Comparison of ENCODE assay signal across 8 cellular contexts in the genomic region with DNA sequence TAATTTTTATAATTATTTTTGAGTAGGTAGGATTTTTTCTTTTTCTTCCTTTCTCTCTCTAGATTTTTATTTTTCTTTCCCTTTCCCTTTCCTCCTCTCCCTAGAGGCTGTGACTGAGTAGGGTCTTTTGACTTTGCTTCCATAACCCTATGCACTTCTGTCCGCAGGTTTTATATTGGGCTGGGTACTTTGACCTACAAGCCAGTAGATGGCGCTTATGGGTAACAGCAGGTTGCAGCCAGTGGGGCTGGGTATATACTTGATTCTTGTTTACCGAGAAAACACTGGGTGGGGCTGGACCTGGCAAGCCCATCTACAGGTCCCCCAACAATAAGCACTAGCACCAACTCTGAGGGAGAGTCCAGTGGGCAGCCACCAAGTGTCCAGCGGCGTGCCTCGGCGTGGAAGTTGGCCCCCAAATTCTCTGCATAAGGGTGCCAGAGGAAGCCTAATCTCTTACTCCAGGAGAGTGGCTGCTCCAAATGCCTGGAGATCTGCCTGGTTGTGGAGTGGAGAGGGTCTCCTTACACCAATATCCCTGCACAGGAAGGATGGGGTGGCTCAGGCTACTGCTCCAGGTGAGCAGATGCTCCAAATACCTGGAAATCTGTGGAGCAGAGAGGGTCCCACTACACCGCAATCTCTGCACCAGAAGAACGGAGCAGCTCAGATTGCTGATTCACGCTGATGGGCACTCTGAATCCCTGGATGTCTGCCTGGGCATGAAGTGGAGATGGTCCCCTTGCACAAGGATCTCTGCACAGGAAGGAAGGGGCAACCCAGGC. TPM values are rescaled to one million over a fixed set of nuclear protein-coding genes. Genes with fewer than 3 reads are reported as not detected.
DNase-seq lines count a peak whose midpoint lies in the region; ATAC-seq and TF ChIP-seq lines count a peak whose summit lies in the region.
"Not testable (repeated sequence)": the region's sequence is repeated elsewhere in the genome, so short reads cannot be mapped to it uniquely, and the experiment has no call there.

No MANE protein-coding gene starts in this region.

- H2BK120ac ChIP-seq in mesenchymal stem cell (ENCODE audit: low read depth, low read length), result not testable (repeated sequence)

- H3K9me3 ChIP-seq in esophagus muscularis mucosa; mesenchymal stem cell (ENCODE audit: control insufficient read depth, low read length); thyroid gland: not testable (repeated sequence)

- not testable (repeated sequence) for TF ChIP-seq EP300 in esophagus muscularis mucosa (IDR thresholded peaks at IDR 0.05)

- not testable (repeated sequence) for H3K4me3 ChIP-seq in esophagus muscularis mucosa; mesenchymal stem cell (ENCODE audit: insufficient read depth in 1 of 2, low read depth in 1 of 2, low read length in 2 of 2); thyroid gland (replicated peaks in 1 of 3)

- not testable (repeated sequence) for TF ChIP-seq POLR2A in esophagus muscularis mucosa (IDR thresholded peaks at IDR 0.05; ENCODE audit: low read depth); thyroid gland (IDR thresholded peaks at IDR 0.05)

- H3K27ac ChIP-seq in esophagus muscularis mucosa (replicated peaks in 1 of 4); mesenchymal stem cell (ENCODE audit: low read length, poor library complexity, severe bottlenecking): not testable (repeated sequence)
- peak overlapping the region in 2 of 3 donors; percentile 30 for H3K27ac ChIP-seq in thyroid gland

- not testable (repeated sequence) for H3K4me2 ChIP-seq in mesenchymal stem cell (ENCODE audit: low read length, poor library complexity, severe bottlenecking)

- not testable (repeated sequence) for H3K79me1 ChIP-seq in mesenchymal stem cell (replicated peaks; ENCODE audit: low read length, poor library complexity, severe bottlenecking)

- ATAC-seq in GM21390 (IDR thresholded peaks at IDR 0.05; ENCODE audit: unreplicated experiment) (peak; percentile 96), HG03108 (IDR thresholded peaks at IDR 0.05; ENCODE audit: unreplicated experiment) (peak; percentile 87)

- H2BK5ac ChIP-seq in mesenchymal stem cell (ENCODE audit: low read depth, low read length, poor library complexity, severe bottlenecking), result not testable (repeated sequence)

- H3K36me3 ChIP-seq in esophagus muscularis mucosa; mesenchymal stem cell (ENCODE audit: control insufficient read depth in 1 of 2, insufficient read depth in 2 of 2, low read depth in 1 of 2, low read length in 2 of 2); thyroid gland: not testable (repeated sequence)

- H3K18ac ChIP-seq in mesenchymal stem cell (ENCODE audit: low read depth in 1 of 2, low read length in 2 of 2), result not testable (repeated sequence)

- not testable (repeated sequence) for H3K14ac ChIP-seq in mesenchymal stem cell (ENCODE audit: low read length in 2 of 2)

- not testable (repeated sequence) for H3K27me3 ChIP-seq in esophagus muscularis mucosa; mesenchymal stem cell (ENCODE audit: control insufficient read depth in 1 of 2, insufficient read depth in 1 of 2, low read length in 2 of 2); thyroid gland

- CTCF ChIA-PET in GM10248 (lab: Yijun Ruan, JAX), result interaction anchor here (1.1 to 1.8 kb wide), 2 partner anchors 213 to 259 kb away, joined by 6 to 7 read pairs; no protein-coding TSS in a partner anchor

- not testable (repeated sequence) for DNase-seq in GM10248 (ENCODE audit: extremely low spot score); esophagus muscularis mucosa (ENCODE audit: extremely low spot score)
- DNase-seq in NCI-H2171 treated with DMSO at 0.1 percent for 48 hours (lab: John Stamatoyannopoulos, UW) (peak; percentile 27), activated T-cell treated with anti-CD3 and anti-CD28 coated beads for 48 hours (ENCODE audit: low read depth) (peak; percentile 4), mesenchymal stem cell (peak; percentile 20), thyroid gland (peak; percentile 54 to 62)

- TF ChIP-seq CTCF in GM10248 (IDR thresholded peaks at IDR 0.05; ENCODE audit: control extremely low read depth, extremely low read depth, low read depth, missing control alignments) (peak; percentile 50), esophagus muscularis mucosa (IDR thresholded peaks at IDR 0.05) (peak; percentile 26 to 49 (median 33)), thyroid gland (IDR thresholded peaks at IDR 0.05) (peak in 5 of 6 experiments; percentile 16 to 77 (median 57))

- not testable (repeated sequence) for H2BK12ac ChIP-seq in mesenchymal stem cell (ENCODE audit: low read length in 2 of 2)

- not testable (repeated sequence) for H3K4ac ChIP-seq in mesenchymal stem cell (ENCODE audit: low read depth in 1 of 2, low read length in 2 of 2)

- WGBS in esophagus muscularis mucosa, result no CpG with 5 or more reads among the region's 10 CpGs
- 0% methylated on average over 1 of the region's 10 CpGs for WGBS in mesenchymal stem cell
- WGBS in thyroid gland, 2 donors, result 14 to 21% methylated on average over 3 of the region's 10 CpGs

- H2BK15ac ChIP-seq in mesenchymal stem cell (ENCODE audit: low read depth, poor library complexity, severe bottlenecking), result not testable (repeated sequence)

- not testable (repeated sequence) for H3K23ac ChIP-seq in mesenchymal stem cell (ENCODE audit: low read length in 2 of 2)

- H3K9ac ChIP-seq in mesenchymal stem cell (ENCODE audit: low read length), result not testable (repeated sequence)

- POLR2A ChIA-PET in GM10248 (lab: Yijun Ruan, JAX), result not testable (repeated sequence)

- H4K91ac ChIP-seq in mesenchymal stem cell (ENCODE audit: low read length), result not testable (repeated sequence)

- H3K4me1 ChIP-seq in esophagus muscularis mucosa; mesenchymal stem cell (ENCODE audit: control insufficient read depth, insufficient read depth, low read depth, low read length); thyroid gland: not testable (repeated sequence)

- H2AFZ ChIP-seq in mesenchymal stem cell (ENCODE audit: low read depth, low read length), result not testable (repeated sequence)

- intact Hi-C loops in esophagus muscularis mucosa (cut with DNase I), result loop anchor here (10.0 kb wide), 1 partner anchor 216 kb away; no protein-coding TSS in a partner anchor
- intact Hi-C loops in thyroid gland (cut with DNase I), result not testable (repeated sequence)

- H4K8ac ChIP-seq in mesenchymal stem cell (ENCODE audit: low read length), result not testable (repeated sequence)

- not testable (repeated sequence) for H2AK5ac ChIP-seq in mesenchymal stem cell (ENCODE audit: low read length, severe bottlenecking)

RNA-seq across cellular contexts. Expression of gene CTAGE4, which starts 4.7 kb away (rescaled TPM):
- total RNA-seq in esophagus muscularis mucosa (1 to 10 TPM in 1 of 4 donors, under 1 TPM in 2, not detected in 1; 0.71 to 2.5 (median 0.83) TPM), thyroid gland (10 to 100 TPM in 3 of 4 donors, 1 to 10 TPM in 1; 4.7 to 27.4 (median 14.0) TPM)
- polyA plus RNA-seq in mesenchymal stem cell (2013, experiment 1 of 2), result 0.30 TPM
- 0.19 TPM for polyA plus RNA-seq in mesenchymal stem cell (2013, experiment 2 of 2)

RNA-seq across cellular contexts. Expression of gene ARHGEF35, which starts 17.1 kb away (rescaled TPM):
- total RNA-seq in esophagus muscularis mucosa (1 to 10 TPM; 1.5 to 4.0 (median 1.8) TPM), thyroid gland (10 to 100 TPM; 31.0 to 69.1 (median 38.9) TPM)
- 1.6 TPM for polyA plus RNA-seq in mesenchymal stem cell (2013, experiment 1 of 2)
- 1.6 TPM for polyA plus RNA-seq in mesenchymal stem cell (2013, experiment 2 of 2)

RNA-seq across cellular contexts. Expression of gene OR2A14, which starts 55.6 kb away (rescaled TPM):
- not detected for total RNA-seq in esophagus muscularis mucosa
- polyA plus RNA-seq in mesenchymal stem cell (2013, experiment 1 of 2), result not detected
- not detected for polyA plus RNA-seq in mesenchymal stem cell (2013, experiment 2 of 2)
- not detected for total RNA-seq in thyroid gland

Comparison
In these comparisons a context has a peak if more than half of its experiments do, and no peak if none do; other contexts are left out.
1. RNA of gene ARHGEF35, which starts 17.1 kb away (total RNA-seq): 31.0 to 69.1 TPM in thyroid gland; 1.5 to 4.0 TPM in esophagus muscularis mucosa; every median in the first group is over 4 times any median in the second.
2. Peak in every context shown above with its lines, with median percentiles within 50 percentile points of each other: CTCF ChIP-seq.